1 cellular context compared by ENCODE assay signal in genomic region chr2:105287692-105288091, GRCh38.
TF ChIP-seq lines count a peak whose summit lies in the region.

No MANE protein-coding gene starts in this region.

TF ChIP-seq in K562, 482 proteins besides CTCF, POLR2A, EP300 and RAD21 (continued from another document):
- TF ChIP-seq CHAMP1 (IDR thresholded peaks at IDR 0.05) (no peak), TEAD1 (CRISPR knock-in tag; IDR thresholded peaks at IDR 0.05) (no peak), SPI1 (IDR thresholded peaks at IDR 0.05; ENCODE audit: borderline replicate concordance, low read depth, low read length) (peak; percentile 96), CBFA2T3 (IDR thresholded peaks at IDR 0.05) (no peak), PURB (CRISPR knock-in tag; IDR thresholded peaks at IDR 0.05; ENCODE audit: low read depth) (no peak), ARID4B (CRISPR knock-in tag; IDR thresholded peaks at IDR 0.05) (no peak), POLR2AphosphoS2 (IDR thresholded peaks at IDR 0.05; ENCODE audit: low read length) (no peak)
